ENCODE assay signal across 16 cellular contexts in the genomic region with DNA sequence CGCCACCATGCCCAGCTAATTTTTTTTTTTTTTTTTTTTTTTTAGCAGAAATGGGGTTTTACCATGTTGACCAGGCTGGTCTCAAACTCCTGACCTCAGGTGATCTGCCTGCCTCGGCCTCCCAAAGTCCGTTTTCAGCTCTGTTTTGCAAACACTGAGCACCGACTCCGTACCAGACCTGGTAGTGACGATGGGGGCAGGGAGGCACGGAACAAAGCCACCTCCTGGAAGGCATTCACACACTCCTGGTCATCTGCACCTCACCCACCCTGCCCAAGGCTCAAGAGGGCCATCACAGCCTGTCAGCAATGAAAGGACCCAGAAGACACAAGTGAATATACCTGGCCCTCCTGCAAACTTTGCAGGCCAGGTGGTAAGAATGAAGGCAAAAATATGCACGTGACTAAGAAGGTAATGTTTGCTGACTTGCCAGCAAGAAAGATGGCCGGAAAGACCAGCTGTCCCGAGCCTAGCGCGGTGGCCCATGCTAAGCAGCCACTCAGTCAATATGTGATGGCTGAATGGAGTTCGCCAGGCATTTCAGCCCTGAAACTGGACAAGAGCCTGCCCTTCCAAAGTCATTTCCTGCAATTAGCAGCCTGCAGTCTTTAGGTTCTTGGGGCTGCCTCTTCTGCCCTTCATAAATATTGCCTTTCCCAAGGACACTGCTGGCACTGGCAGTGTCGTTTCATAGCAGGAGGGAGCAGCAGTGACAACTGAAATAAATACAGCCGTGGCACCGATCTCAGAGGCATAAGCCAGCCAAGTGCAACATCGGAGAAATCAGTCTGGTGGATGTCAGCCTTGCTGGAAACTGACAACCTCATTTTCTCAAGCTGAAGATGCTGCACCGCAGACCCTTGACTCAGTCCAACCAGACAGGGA.
"Had no signal": no experiment of that assay in that cellular context is flagged by ENCODE, and none has a peak within 500 bp of the region (broad histone marks: within the 10 kb centered on the region; RNA-seq: fewer than 3 reads in every experiment).

No MANE protein-coding gene starts in this region.

- H3K27me3 ChIP-seq: breast epithelium, ovary had no signal

- H3K4me1 ChIP-seq: breast epithelium, sigmoid colon had no signal

- H3K4me3 ChIP-seq: breast epithelium, lung, ovary, sigmoid colon, spleen, suprapubic skin had no signal

- H3K27ac ChIP-seq: breast epithelium, ovary, sigmoid colon, spleen, suprapubic skin had no signal

- H3K36me3 ChIP-seq: breast epithelium, ovary had no signal

- DNase-seq: activated CD4-positive, alpha-beta T cell treated with anti-CD3 and anti-CD28 coated beads, Interleukin-2, amount 10 ng/mL, durations not matched to agents 24 days and 14 days; activated CD4-positive, CD25-positive, alpha-beta regulatory T cell; activated naive CD4-positive, alpha-beta T cell; activated naive CD8-positive, alpha-beta T cell treated with anti-CD3 and anti-CD28 coated beads, Interleukin-2, amount 10 ng/mL, durations not matched to agents 7 days and 5 days; activated T-cell treated with anti-CD3 and anti-CD28 coated beads for 4 hours; aorta; dermis blood vessel endothelial cell; effector memory CD8-positive, alpha-beta T cell; midbrain; ovary; sigmoid colon; spleen had no signal

- ATAC-seq: effector memory CD8-positive, alpha-beta T cell had no signal

- FAIRE-seq: frontal cortex had no signal

- H3K9me3 ChIP-seq: breast epithelium, ovary, sigmoid colon, spleen, suprapubic skin had no signal
